In genomic region chr21:27700974-27701614, GRCh38 we compare ENCODE assay signal across 8 cellular contexts.
DNase-seq lines count a peak whose midpoint lies in the region; ATAC-seq, FAIRE-seq and TF ChIP-seq lines count a peak whose summit lies in the region.

No MANE protein-coding gene starts in this region.

- H3K36me3 ChIP-seq in OCI-LY7 (ENCODE audit: insufficient read depth, low read length), result no peaks in the 10 kb centered on the region
- H3K36me3 ChIP-seq in fibroblast of lung (ENCODE audit: control insufficient read depth, insufficient read depth, low read length), result no peaks in the 10 kb centered on the region

- H3K27ac ChIP-seq in OCI-LY7 (ENCODE audit: low read depth, low read length, poor library complexity, severe bottlenecking) (no peak overlapping the region), fibroblast of lung (ENCODE audit: insufficient read depth, low read length) (no peak overlapping the region), substantia nigra (ENCODE audit: low read depth, low read length, poor library complexity, severe bottlenecking) (no peak overlapping the region)

- H3K9me3 ChIP-seq in OCI-LY7 (ENCODE audit: low read length) (no peaks in the 10 kb centered on the region), fibroblast of lung (ENCODE audit: control insufficient read depth, insufficient read depth, low read depth, low read length) (no peaks in the 10 kb centered on the region)

- H3K27me3 ChIP-seq in fibroblast of lung (ENCODE audit: control insufficient read depth, insufficient read depth, low read length), result no peaks in the 10 kb centered on the region

- H3K9me2 ChIP-seq in OCI-LY7 (ENCODE audit: insufficient read depth, low read length), result no peaks in the 10 kb centered on the region

- TF ChIP-seq CTCF in OCI-LY7 (conservative IDR thresholded peaks at IDR 0.05; ENCODE audit: low read length) (peak; percentile 73), fibroblast of lung (conservative IDR thresholded peaks at IDR 0.05 in 1 of 2, IDR thresholded peaks at IDR 0.05 in 1 of 2; ENCODE audit: low read depth in 1 of 2, low read length in 2 of 2) (peak; percentile 80 to 86), nephron (IDR thresholded peaks at IDR 0.05; ENCODE audit: unreplicated experiment in 3 of 3) (peak; percentile 88 to 97 (median 88))

- no peak for ATAC-seq in activated T-cell treated with anti-CD3 and anti-CD28 coated beads, Interleukin-2, amount 50 U/mL, for 4 hours
- ATAC-seq in HG03045 (IDR thresholded peaks at IDR 0.05; ENCODE audit: unreplicated experiment), result no peak

- H3K27ac Mint-ChIP-seq in nephron, result peak overlapping the region in 2 of 3 experiments; percentile 49 to 81

- H3K36me3 Mint-ChIP-seq in activated T-cell treated with anti-CD3 and anti-CD28 coated beads, Interleukin-2, amount 50 U/mL, for 4 hours (ENCODE audit: insufficient read depth), result no peaks in the 10 kb centered on the region
- H3K36me3 Mint-ChIP-seq in nephron (ENCODE audit: low read depth), result no peaks in the 10 kb centered on the region

- BruUV-seq in OCI-LY7 (replicated peaks; lab: Mats Ljungman, UMichigan), result no TSS peak

- no peaks in the 10 kb centered on the region for H3K27me3 Mint-ChIP-seq in activated T-cell treated with anti-CD3 and anti-CD28 coated beads, Interleukin-2, amount 50 U/mL, for 4 hours (ENCODE audit: low read depth)
- H3K27me3 Mint-ChIP-seq in nephron (ENCODE audit: low read depth), result no peaks in the 10 kb centered on the region

- no peaks in the 10 kb centered on the region for H3K4me1 ChIP-seq in OCI-LY7 (ENCODE audit: insufficient read depth, low read length, poor library complexity, severe bottlenecking)
- no peaks in the 10 kb centered on the region for H3K4me1 ChIP-seq in fibroblast of lung (ENCODE audit: control insufficient read depth, extremely low read depth, insufficient read depth, low read length)

- peak; percentile 96 for FAIRE-seq in HTR-8/SVneo (lab: Jason Lieb, UNC)

- CTCF ChIA-PET in OCI-LY7 (lab: Charles Lee; ENCODE audit: unreplicated experiment), result no interaction called here

- no peak overlapping the region for H3K4me3 Mint-ChIP-seq in activated T-cell treated with anti-CD3 and anti-CD28 coated beads, Interleukin-2, amount 50 U/mL, for 4 hours
- H3K4me3 Mint-ChIP-seq in nephron, result peak overlapping the region; percentile 10 to 25 (median 21)

- peaks cover 1% of the 10 kb centered on the region for H3K4me1 Mint-ChIP-seq in activated T-cell treated with anti-CD3 and anti-CD28 coated beads, Interleukin-2, amount 50 U/mL, for 4 hours (ENCODE audit: low read depth)
- H3K4me1 Mint-ChIP-seq in nephron, result peaks cover 13% of the 10 kb centered on the region

- POLR2A ChIA-PET in OCI-LY7 (lab: Charles Lee), result interaction anchor here (0.6 to 0.8 kb wide), 2 partner anchors 12 to 61 kb away, joined by 3 read pairs; no protein-coding TSS in a partner anchor

- H3K9ac ChIP-seq in fibroblast of lung (ENCODE audit: insufficient read depth, low read length), result no peak overlapping the region

- H3K4me3 ChIP-seq in OCI-LY7 (ENCODE audit: low read depth, low read length, poor library complexity, severe bottlenecking), result no peak overlapping the region
- peak overlapping the region in 1 of 4 experiments; percentile 8 for H3K4me3 ChIP-seq in fibroblast of lung (replicated peaks in 1 of 4; ENCODE audit: control extremely low read depth in 1 of 4, insufficient read depth in 1 of 4, low read depth in 3 of 4, low read length in 4 of 4)

- no peak overlapping the region for H3K4me2 ChIP-seq in OCI-LY7 (ENCODE audit: low read length)
- no peak overlapping the region for H3K4me2 ChIP-seq in fibroblast of lung (ENCODE audit: extremely low read depth, insufficient read depth, low read length)

- intact Hi-C loops in OCI-LY7 (cut with micrococcal nuclease; ENCODE audit: unreplicated experiment), result loop anchor here (5.0 kb wide), 1 partner anchor 849 kb away; no protein-coding TSS in a partner anchor

- DNase-seq in GM04504 (ENCODE audit: low read depth) (peak; percentile 70), HTR-8/SVneo (ENCODE audit: insufficient read length, low spot score) (peak; percentile 59), OCI-LY7 (ENCODE audit: low spot score) (peak; percentile 31), fibroblast of lung (ENCODE audit: low read depth in 2 of 2) (peak; percentile 57 to 89), substantia nigra (lab: John Stamatoyannopoulos, UW) (peak in 46 of 49 donors; percentile 1 to 86 (median 66))
- peak; percentile 14 for DNase-seq in activated T-cell treated with anti-CD3 and anti-CD28 coated beads, Interleukin-2, amount 50 U/mL, for 4 hours

- H2AFZ ChIP-seq in OCI-LY7 (ENCODE audit: low read length) (no peak overlapping the region), fibroblast of lung (ENCODE audit: low read length) (no peak overlapping the region)

- H3K9me3 Mint-ChIP-seq in activated T-cell treated with anti-CD3 and anti-CD28 coated beads, Interleukin-2, amount 50 U/mL, for 4 hours, result no peaks in the 10 kb centered on the region
- H3K9me3 Mint-ChIP-seq in nephron, result peaks cover 2% of the 10 kb centered on the region

- H3K79me2 ChIP-seq in OCI-LY7 (ENCODE audit: insufficient read depth, low read depth, low read length), result no peaks in the 10 kb centered on the region
- no peaks in the 10 kb centered on the region for H3K79me2 ChIP-seq in fibroblast of lung (ENCODE audit: control insufficient read depth, insufficient read depth, low read length)

- H4K20me1 ChIP-seq in OCI-LY7 (ENCODE audit: insufficient read depth, low read length) (no peaks in the 10 kb centered on the region), fibroblast of lung (ENCODE audit: control insufficient read depth, extremely low read depth, insufficient read depth, low read length) (no peaks in the 10 kb centered on the region)

Comparison
In these comparisons a context has a peak if more than half of its experiments do, and no peak if none do; other contexts are left out.
1. DNase-seq: peak in every context shown above with its lines; median percentile 73 in fibroblast of lung; 70 in GM04504; 66 in substantia nigra; 59 in HTR-8/SVneo; 31 in OCI-LY7; 14 in activated T-cell treated with anti-CD3 and anti-CD28 coated beads, Interleukin-2, amount 50 U/mL, for 4 hours.